ENCODE assay signal across 8 cellular contexts in genomic region chr12:120903382-120903817, GRCh38. TPM values are rescaled to one million over a fixed set of nuclear protein-coding genes. Genes with fewer than 3 reads are reported as not detected.
DNase-seq lines count a peak whose midpoint lies in the region; TF ChIP-seq lines count a peak whose summit lies in the region.

No MANE protein-coding gene starts in this region.

- peaks cover 4% of the 10 kb centered on the region for H3K4me1 ChIP-seq in ectodermal cell (ENCODE audit: control insufficient read depth, insufficient read depth, low read length)
- no peaks in the 10 kb centered on the region for H3K4me1 ChIP-seq in mesendoderm (ENCODE audit: control insufficient read depth, low read depth, low read length)

- H3K36me3 ChIP-seq in H7 (replicated peaks; ENCODE audit: control insufficient read depth, insufficient read depth, low read length) (no peaks in the 10 kb centered on the region; the same call in 1 of the 2 replicates), ectodermal cell (ENCODE audit: control insufficient read depth, insufficient read depth, low read length) (no peaks in the 10 kb centered on the region), mesendoderm (ENCODE audit: control insufficient read depth, insufficient read depth, low read length) (no peaks in the 10 kb centered on the region)

- peak overlapping the region; percentile 90 for H3K27ac Mint-ChIP-seq in activated CD4-positive, alpha-beta memory T cell treated with anti-CD3 and anti-CD28 coated beads, Interleukin-2, amount 10 ng/mL, durations not matched to agents 7 days and 5 days

- H3K27me3 ChIP-seq in H7 (ENCODE audit: control insufficient read depth, insufficient read depth, low read length): no peaks in the 10 kb centered on the region
- no peaks in the 10 kb centered on the region for H3K27me3 ChIP-seq in ectodermal cell (ENCODE audit: control insufficient read depth, insufficient read depth, low read length, poor library complexity, severe bottlenecking)
- no peaks in the 10 kb centered on the region for H3K27me3 ChIP-seq in mesendoderm (ENCODE audit: insufficient read depth, low read length, poor library complexity)

- WGBS in ectodermal cell, 2 experiments: 0% methylated on average over 32 of the region's 32 CpGs
- no CpG with 5 or more reads among the region's 32 CpGs for WGBS in mesendoderm (ENCODE audit: extremely low coverage, insufficient coverage, low lambda C conversion rate)

- peak overlapping the region; percentile 95 for H3K18ac ChIP-seq in mesendoderm (ENCODE audit: low read length)

- TF ChIP-seq POLR2A in GM10847 (IDR thresholded peaks at IDR 0.05; ENCODE audit: extremely low read depth, insufficient read length): peak; percentile 29

- peaks cover 33% of the 10 kb centered on the region for H3K4me1 Mint-ChIP-seq in activated CD4-positive, alpha-beta memory T cell treated with anti-CD3 and anti-CD28 coated beads, Interleukin-2, amount 10 ng/mL, durations not matched to agents 7 days and 5 days

- H2BK15ac ChIP-seq in mesendoderm (replicated peaks; ENCODE audit: low read depth): no peak overlapping the region

- peaks cover 25% of the 10 kb centered on the region for H3K79me2 ChIP-seq in mesendoderm (ENCODE audit: control insufficient read depth, insufficient read depth, low read length)

- H3K4me3 Mint-ChIP-seq in activated CD4-positive, alpha-beta memory T cell treated with anti-CD3 and anti-CD28 coated beads, Interleukin-2, amount 10 ng/mL, durations not matched to agents 7 days and 5 days: peak overlapping the region; percentile 100

- no peak overlapping the region for H2BK5ac ChIP-seq in mesendoderm (ENCODE audit: low read length)

- no peaks in the 10 kb centered on the region for H3K9me3 Mint-ChIP-seq in activated CD4-positive, alpha-beta memory T cell treated with anti-CD3 and anti-CD28 coated beads, Interleukin-2, amount 10 ng/mL, durations not matched to agents 7 days and 5 days

- H3K27me3 Mint-ChIP-seq in activated CD4-positive, alpha-beta memory T cell treated with anti-CD3 and anti-CD28 coated beads, Interleukin-2, amount 10 ng/mL, durations not matched to agents 7 days and 5 days: no peaks in the 10 kb centered on the region

- peaks cover 5% of the 10 kb centered on the region for H3K79me1 ChIP-seq in mesendoderm (ENCODE audit: low read length)

- no peaks in the 10 kb centered on the region for H3K9me3 ChIP-seq in ectodermal cell (ENCODE audit: control insufficient read depth, low read length)

- no peak overlapping the region for H4K5ac ChIP-seq in mesendoderm (ENCODE audit: low read length)

- H2BK120ac ChIP-seq in mesendoderm (ENCODE audit: low read depth, low read length): no peak overlapping the region

- no peak overlapping the region for H3K23ac ChIP-seq in mesendoderm (ENCODE audit: low read length)

- no peak overlapping the region for H4K8ac ChIP-seq in mesendoderm (ENCODE audit: low read depth, low read length)

- DNase-seq in H7 (peak; percentile 71), MV-4-11 (lab: John Stamatoyannopoulos, UW) (peak; percentile 18), mesendoderm (peak; percentile 27), inferior parietal cortex (ENCODE audit: extremely low spot score) (no peak)
- peak; percentile 67 for DNase-seq in activated CD4-positive, alpha-beta memory T cell treated with anti-CD3 and anti-CD28 coated beads, Interleukin-2, amount 10 ng/mL, durations not matched to agents 7 days and 5 days
- peak; percentile 31 for DNase-seq in stimulated activated CD8-positive, alpha-beta memory T cell treated with anti-CD3 and anti-CD28 coated beads, Interleukin-15, amount 100 ng/mL, for 24 hours (ENCODE audit: low read depth)

- peak overlapping the region; percentile 36 for H3K27ac ChIP-seq in ectodermal cell (ENCODE audit: insufficient read depth, low read depth, low read length, poor library complexity, severe bottlenecking)
- no peak overlapping the region for H3K27ac ChIP-seq in mesendoderm (ENCODE audit: low read depth, low read length)

- no peak overlapping the region for H2AK5ac ChIP-seq in mesendoderm (ENCODE audit: low read length)

- H3K4me3 ChIP-seq in H7 (ENCODE audit: insufficient read depth, low read depth, low read length) (peak overlapping the region; percentile 80), ectodermal cell (ENCODE audit: insufficient read depth, low read depth, low read length) (peak overlapping the region; percentile 95), mesendoderm (ENCODE audit: low read length) (peak overlapping the region; percentile 69)

- peak overlapping the region; percentile 94 for H3K56ac ChIP-seq in mesendoderm (ENCODE audit: low read length)

- POLR2A ChIA-PET in activated CD4-positive, alpha-beta memory T cell treated with anti-CD3 and anti-CD28 coated beads, Interleukin-2, amount 10 ng/mL, durations not matched to agents 7 days and 5 days (lab: Charles Lee): interaction anchor here (0.7 to 4.2 kb wide), 6 partner anchors 12 to 612 kb away, joined by 3 to 28 read pairs (median 4); partner anchors contain the start of gene RNU4-2

- H3K36me3 Mint-ChIP-seq in activated CD4-positive, alpha-beta memory T cell treated with anti-CD3 and anti-CD28 coated beads, Interleukin-2, amount 10 ng/mL, durations not matched to agents 7 days and 5 days (ENCODE audit: low read depth): peaks cover 25% of the 10 kb centered on the region

- peak overlapping the region; percentile 6 for H3K4ac ChIP-seq in mesendoderm (ENCODE audit: low read depth, low read length)

- H3K4me2 ChIP-seq in mesendoderm (ENCODE audit: low read length): peak overlapping the region; percentile 56

- peak overlapping the region; percentile 81 for H3K9ac ChIP-seq in mesendoderm (ENCODE audit: low read length)

- CTCF ChIA-PET in activated CD4-positive, alpha-beta memory T cell treated with anti-CD3 and anti-CD28 coated beads, Interleukin-2, amount 10 ng/mL, durations not matched to agents 7 days and 5 days (lab: Charles Lee): interaction anchor here (0.6 to 1.6 kb wide), 7 partner anchors 12 to 219 kb away, joined by 3 to 6 read pairs (median 4); no protein-coding TSS in a partner anchor

RNA-seq across cellular contexts. Expression of gene SPPL3, which starts 0.8 kb away (rescaled TPM):
- 9.0 and 9.5 TPM in 2 replicates for total RNA-seq in H7 (2014; rRNA removed; shearing (Covaris generic))
- 10 to 100 TPM; 32.0 to 32.1 TPM for total RNA-seq in activated CD4-positive, alpha-beta memory T cell treated with anti-CD3 and anti-CD28 coated beads, Interleukin-2, amount 10 ng/mL, durations not matched to agents 7 days and 5 days
- polyA plus RNA-seq in ectodermal cell (2013, experiment 1 of 4): 65.2 TPM
- polyA plus RNA-seq in ectodermal cell (2013, experiment 2 of 4): 68.4 TPM
- polyA plus RNA-seq in ectodermal cell (2013, experiment 3 of 4): 52.9 TPM
- 65.5 TPM for polyA plus RNA-seq in ectodermal cell (2013, experiment 4 of 4)
- 44.3 TPM for polyA plus RNA-seq in mesendoderm (2013, experiment 1 of 2)
- polyA plus RNA-seq in mesendoderm (2013, experiment 2 of 2): 39.1 TPM
